25 cellular contexts compared by ENCODE assay signal in genomic region chr13:37418490-37418889, GRCh38.
"Had no signal": no experiment of that assay in that cellular context is flagged by ENCODE, and none has a peak within 500 bp of the region (broad histone marks: within the 10 kb centered on the region; RNA-seq: fewer than 3 reads in every experiment).

No MANE protein-coding gene starts in this region.

- H3K27ac ChIP-seq: ascending aorta, breast epithelium, gastrocnemius medialis, ovary, right lobe of liver, SK-N-MC, stomach, testis had no signal

- H3K4me3 ChIP-seq: ascending aorta, breast epithelium, gastrocnemius medialis, ovary, right lobe of liver, SK-N-MC, stomach, testis had no signal

- H3K27ac Mint-ChIP-seq: activated CD4-positive, alpha-beta T cell treated with anti-CD3 and anti-CD28 coated beads, Interleukin-2, amount 10 ng/mL, durations not matched to agents 7 days and 5 days; activated CD8-positive, alpha-beta T cell treated with anti-CD3 and anti-CD28 coated beads, Interleukin-2, amount 10 ng/mL, durations not matched to agents 7 days and 5 days; activated naive CD4-positive, alpha-beta T cell treated with anti-CD3 and anti-CD28 coated beads for 36 hours; memory B cell; naive thymus-derived CD4-positive, alpha-beta T cell; stimulated activated effector memory CD8-positive, alpha-beta T cell treated with anti-CD3 and anti-CD28 coated beads, Interleukin-12 subunit alpha, Interleukin-12 subunit beta, amount 100 ng/mL, for 72 hours; T-cell; type B pancreatic cell had no signal

- H3K4me1 Mint-ChIP-seq: activated CD4-positive, alpha-beta T cell treated with anti-CD3 and anti-CD28 coated beads, Interleukin-2, amount 10 ng/mL, durations not matched to agents 7 days and 5 days; memory B cell; naive thymus-derived CD4-positive, alpha-beta T cell; stimulated activated effector memory CD8-positive, alpha-beta T cell treated with anti-CD3 and anti-CD28 coated beads, Interleukin-12 subunit alpha, Interleukin-12 subunit beta, amount 100 ng/mL, for 72 hours; T-cell had no signal

- DNase-seq: activated CD4-positive, alpha-beta T cell treated with anti-CD3 and anti-CD28 coated beads, Interleukin-2, amount 10 ng/mL, durations not matched to agents 7 days and 5 days; activated CD8-positive, alpha-beta T cell treated with anti-CD3 and anti-CD28 coated beads, Interleukin-2, amount 10 ng/mL, durations not matched to agents 7 days and 5 days; activated naive CD4-positive, alpha-beta T cell treated with anti-CD3 and anti-CD28 coated beads for 36 hours; activated T-cell treated with anti-CD3 and anti-CD28 coated beads, Interleukin-2, amount 50 U/mL, for 4 hours; cerebellar nuclear complex; effector CD4-positive, alpha-beta T cell; gastrocnemius medialis; head of caudate nucleus; left ventricle myocardium superior; naive thymus-derived CD4-positive, alpha-beta T cell; ovary; right lobe of liver; stimulated activated CD4-positive, alpha-beta T cell treated with anti-CD3 and anti-CD28 coated beads, Interleukin-4, amount 100 ng/mL, for 24 hours; stomach; T-cell; T1000; testis had no signal

- H3K9me3 ChIP-seq: ascending aorta, breast epithelium, gastrocnemius medialis, ovary, right lobe of liver, stomach, testis had no signal

- H3K9me3 Mint-ChIP-seq: activated CD4-positive, alpha-beta T cell treated with anti-CD3 and anti-CD28 coated beads, Interleukin-2, amount 10 ng/mL, durations not matched to agents 7 days and 5 days; activated naive CD4-positive, alpha-beta T cell treated with anti-CD3 and anti-CD28 coated beads for 36 hours; activated T-cell treated with anti-CD3 and anti-CD28 coated beads, Interleukin-2, amount 50 U/mL, for 4 hours; memory B cell; type B pancreatic cell had no signal

- H3K36me3 Mint-ChIP-seq: memory B cell; naive thymus-derived CD4-positive, alpha-beta T cell; stimulated activated effector memory CD8-positive, alpha-beta T cell treated with anti-CD3 and anti-CD28 coated beads, Interleukin-12 subunit alpha, Interleukin-12 subunit beta, amount 100 ng/mL, for 72 hours; T-cell; type B pancreatic cell had no signal

- ATAC-seq: activated CD4-positive, CD25-positive, alpha-beta regulatory T cell treated with anti-CD3 and anti-CD28 coated beads, Interleukin-2, amount 50 U/mL, for 24 hours; activated CD8-positive, alpha-beta T cell treated with anti-CD3 and anti-CD28 coated beads, Interleukin-2, amount 10 ng/mL, durations not matched to agents 7 days and 5 days; activated T-cell treated with anti-CD3 and anti-CD28 coated beads, Interleukin-2, amount 50 U/mL, for 4 hours; esophagus mucosa; gastrocnemius medialis; left ventricle myocardium superior; naive thymus-derived CD4-positive, alpha-beta T cell; right lobe of liver; stimulated activated effector memory CD8-positive, alpha-beta T cell treated with anti-CD3 and anti-CD28 coated beads, Interleukin-12 subunit alpha, Interleukin-12 subunit beta, amount 100 ng/mL, for 72 hours; T-cell had no signal

- H3K27me3 ChIP-seq: ascending aorta, breast epithelium, gastrocnemius medialis, ovary, right lobe of liver, stomach, testis had no signal

- H3K27me3 Mint-ChIP-seq: activated CD4-positive, alpha-beta T cell treated with anti-CD3 and anti-CD28 coated beads, Interleukin-2, amount 10 ng/mL, durations not matched to agents 7 days and 5 days; memory B cell; T-cell; type B pancreatic cell had no signal

- H3K36me3 ChIP-seq: ascending aorta, breast epithelium, gastrocnemius medialis, ovary, right lobe of liver, stomach had no signal

- H3K4me3 Mint-ChIP-seq: activated CD4-positive, alpha-beta T cell treated with anti-CD3 and anti-CD28 coated beads, Interleukin-2, amount 10 ng/mL, durations not matched to agents 7 days and 5 days; activated CD8-positive, alpha-beta T cell treated with anti-CD3 and anti-CD28 coated beads, Interleukin-2, amount 10 ng/mL, durations not matched to agents 7 days and 5 days; activated naive CD4-positive, alpha-beta T cell treated with anti-CD3 and anti-CD28 coated beads for 36 hours; activated T-cell treated with anti-CD3 and anti-CD28 coated beads, Interleukin-2, amount 50 U/mL, for 4 hours; memory B cell; naive thymus-derived CD4-positive, alpha-beta T cell; stimulated activated effector memory CD8-positive, alpha-beta T cell treated with anti-CD3 and anti-CD28 coated beads, Interleukin-12 subunit alpha, Interleukin-12 subunit beta, amount 100 ng/mL, for 72 hours; T-cell; type B pancreatic cell had no signal

- H3K4me1 ChIP-seq: ascending aorta, breast epithelium, gastrocnemius medialis, right lobe of liver, stomach, testis had no signal
